In genomic region chr9:106333487-106333886, GRCh38 we compare ENCODE assay signal across 17 cellular contexts.
DNase-seq lines count a peak whose midpoint lies in the region; ATAC-seq and TF ChIP-seq lines count a peak whose summit lies in the region.
"Had no signal": no experiment of that assay in that cellular context is flagged by ENCODE, and none has a peak within 500 bp of the region (broad histone marks: within the 10 kb centered on the region; RNA-seq: fewer than 3 reads in every experiment).

No MANE protein-coding gene starts in this region.

- DNase-seq in COLO668 (lab: John Stamatoyannopoulos, UW; ENCODE audit: unreplicated experiment): peak; percentile 47
- peak; percentile 83 for DNase-seq in NCI-H1105 (lab: John Stamatoyannopoulos, UW)
- DNase-seq in NCI-H345 (lab: John Stamatoyannopoulos, UW): peak; percentile 95
- DNase-seq in RWPE2 (ENCODE audit: low spot score): no peak
- no peak for DNase-seq in CD1c-positive myeloid dendritic cell (ENCODE audit: extremely low spot score)
- DNase-seq in CD4-positive, alpha-beta memory T cell: no peak
- DNase-seq in H4 (ENCODE audit: low spot score): no peak
- DNase-seq: activated CD4-positive, CD25-positive, alpha-beta regulatory T cell; activated T-cell treated with anti-CD3 and anti-CD28 coated beads, Interleukin-2, amount 50 U/mL, for 72 hours; C1 segment of cervical spinal cord; GM23248; Karpas-422; midbrain; NCI-H187 had no signal

- H3K9me3 ChIP-seq in RWPE2 (ENCODE audit: severe bottlenecking) (no peaks in the 10 kb centered on the region), gastroesophageal sphincter (peaks cover 0 to 8% (median 0%) of the 10 kb centered on the region in 3 donors)
- H3K9me3 ChIP-seq in CD4-positive, alpha-beta memory T cell (ENCODE audit: control insufficient read depth in 1 of 2, low read length in 2 of 2): peaks cover 0 to 3% of the 10 kb centered on the region in 2 donors

- H3K36me3 ChIP-seq in RWPE2 (ENCODE audit: low read depth) (no peaks in the 10 kb centered on the region), gastroesophageal sphincter (no peaks in the 10 kb centered on the region)
- H3K36me3 ChIP-seq in CD4-positive, alpha-beta memory T cell (ENCODE audit: insufficient read depth, low read length): no peaks in the 10 kb centered on the region

- no peak for TF ChIP-seq CTCF in RWPE2 (IDR thresholded peaks at IDR 0.05; ENCODE audit: poor library complexity, severe bottlenecking)
- TF ChIP-seq CTCF in gastroesophageal sphincter (IDR thresholded peaks at IDR 0.05): no peak

- H3K27me3 ChIP-seq in RWPE2 (ENCODE audit: insufficient read depth, poor library complexity, severe bottlenecking) (no peaks in the 10 kb centered on the region), gastroesophageal sphincter (no peaks in the 10 kb centered on the region)
- no peaks in the 10 kb centered on the region for H3K27me3 ChIP-seq in CD4-positive, alpha-beta memory T cell (ENCODE audit: insufficient read depth, low read length)

- H3K27ac ChIP-seq in RWPE2 (ENCODE audit: poor library complexity, severe bottlenecking) (no peak overlapping the region), gastroesophageal sphincter (no peak overlapping the region)
- H3K27ac ChIP-seq in CD4-positive, alpha-beta memory T cell (ENCODE audit: low read depth, low read length): no peak overlapping the region
- H3K27ac ChIP-seq: GM23248 had no signal

- no peaks in the 10 kb centered on the region for H3K4me1 ChIP-seq in RWPE2 (ENCODE audit: insufficient read depth, poor library complexity, severe bottlenecking)
- H3K4me1 ChIP-seq in CD4-positive, alpha-beta memory T cell (ENCODE audit: insufficient read depth, low read length): no peaks in the 10 kb centered on the region
- no peaks in the 10 kb centered on the region for H3K4me1 ChIP-seq in gastroesophageal sphincter

- 83 to 93% methylated on average over 3 to 4 of the region's 4 CpGs for WGBS in gastroesophageal sphincter (ENCODE audit: low coverage in 1 of 2), 2 donors

- POLR2A ChIA-PET in CD4-positive, alpha-beta memory T cell (lab: Charles Lee; ENCODE audit: partially characterized antibody): no interaction called here

- H3K27me3 Mint-ChIP-seq in CD4-positive, alpha-beta memory T cell: no peaks in the 10 kb centered on the region
- H3K27me3 Mint-ChIP-seq: activated naive CD4-positive, alpha-beta T cell treated with anti-CD3 and anti-CD28 coated beads, Interleukin-2, amount 50 U/mL, for 24 hours had no signal

- no peak overlapping the region for H3K27ac Mint-ChIP-seq in CD4-positive, alpha-beta memory T cell
- H3K27ac Mint-ChIP-seq: activated naive CD4-positive, alpha-beta T cell treated with anti-CD3 and anti-CD28 coated beads, Interleukin-2, amount 50 U/mL, for 24 hours; activated T-cell treated with anti-CD3 and anti-CD28 coated beads, Interleukin-2, amount 50 U/mL, for 72 hours; stimulated activated effector memory CD8-positive, alpha-beta T cell treated with anti-CD3 and anti-CD28 coated beads, Interleukin-12 subunit alpha, Interleukin-12 subunit beta, amount 100 ng/mL, for 72 hours had no signal

- no peak for TF ChIP-seq EP300 in gastroesophageal sphincter (IDR thresholded peaks at IDR 0.05)

- no peak overlapping the region for H3K4me3 ChIP-seq in RWPE2 (ENCODE audit: severe bottlenecking)
- H3K4me3 ChIP-seq in CD4-positive, alpha-beta memory T cell (ENCODE audit: low read length in 2 of 2): no peak overlapping the region
- H3K4me3 ChIP-seq in gastroesophageal sphincter: no peak overlapping the region
- H3K4me3 ChIP-seq: GM23248 had no signal

- intact Hi-C loops in CD4-positive, alpha-beta memory T cell (cut with micrococcal nuclease): no loop called here

- CTCF ChIA-PET in CD4-positive, alpha-beta memory T cell (lab: Charles Lee; ENCODE audit: partially characterized antibody): no interaction called here

- H3K4me3 Mint-ChIP-seq in CD4-positive, alpha-beta memory T cell: no peak overlapping the region
- H3K4me3 Mint-ChIP-seq: activated naive CD4-positive, alpha-beta T cell treated with anti-CD3 and anti-CD28 coated beads, Interleukin-2, amount 50 U/mL, for 24 hours; activated T-cell treated with anti-CD3 and anti-CD28 coated beads, Interleukin-2, amount 50 U/mL, for 72 hours; stimulated activated effector memory CD8-positive, alpha-beta T cell treated with anti-CD3 and anti-CD28 coated beads, Interleukin-12 subunit alpha, Interleukin-12 subunit beta, amount 100 ng/mL, for 72 hours had no signal

- ATAC-seq in RWPE2 (ENCODE audit: low read depth) (peak; percentile 95), gastroesophageal sphincter (no peak)
- ATAC-seq: activated T-cell treated with anti-CD3 and anti-CD28 coated beads, Interleukin-2, amount 50 U/mL, for 72 hours; stimulated activated effector memory CD8-positive, alpha-beta T cell treated with anti-CD3 and anti-CD28 coated beads, Interleukin-12 subunit alpha, Interleukin-12 subunit beta, amount 100 ng/mL, for 72 hours had no signal

- no peaks in the 10 kb centered on the region for H3K4me1 Mint-ChIP-seq in CD4-positive, alpha-beta memory T cell
- H3K4me1 Mint-ChIP-seq: activated naive CD4-positive, alpha-beta T cell treated with anti-CD3 and anti-CD28 coated beads, Interleukin-2, amount 50 U/mL, for 24 hours; stimulated activated effector memory CD8-positive, alpha-beta T cell treated with anti-CD3 and anti-CD28 coated beads, Interleukin-12 subunit alpha, Interleukin-12 subunit beta, amount 100 ng/mL, for 72 hours had no signal

- no peak for TF ChIP-seq POLR2A in gastroesophageal sphincter (IDR thresholded peaks at IDR 0.05)

- H3K9me3 Mint-ChIP-seq in CD4-positive, alpha-beta memory T cell: peaks cover 0 to 25% (median 8%) of the 10 kb centered on the region in 8 donors

- no peaks in the 10 kb centered on the region for H3K36me3 Mint-ChIP-seq in CD4-positive, alpha-beta memory T cell
- H3K36me3 Mint-ChIP-seq: activated naive CD4-positive, alpha-beta T cell treated with anti-CD3 and anti-CD28 coated beads, Interleukin-2, amount 50 U/mL, for 24 hours; stimulated activated effector memory CD8-positive, alpha-beta T cell treated with anti-CD3 and anti-CD28 coated beads, Interleukin-12 subunit alpha, Interleukin-12 subunit beta, amount 100 ng/mL, for 72 hours had no signal

Comparison
In these comparisons a context has a peak if more than half of its experiments do, and no peak if none do; other contexts are left out.
1. DNase-seq: peak in COLO668 (single experiment), NCI-H1105 (single experiment) and NCI-H345 (single experiment); none in RWPE2 (single experiment), CD1c-positive myeloid dendritic cell (single experiment), CD4-positive, alpha-beta memory T cell (0 of 5) and H4 (single experiment).